ENCODE assay signal across 8 cellular contexts in genomic region chr6:137165375-137166246, GRCh38. TPM values are rescaled to one million over a fixed set of nuclear protein-coding genes. Genes with fewer than 3 reads are reported as not detected.
DNase-seq lines count a peak whose midpoint lies in the region; ATAC-seq and TF ChIP-seq lines count a peak whose summit lies in the region.

No MANE protein-coding gene starts in this region.

- no peaks in the 10 kb centered on the region for H3K27me3 ChIP-seq in HL-60 (ENCODE audit: insufficient read depth, poor library complexity, severe bottlenecking)

- DNase-seq in NCI-H2171 (lab: John Stamatoyannopoulos, UW) (peak; percentile 0), NCI-H2171 treated with DMSO at 0.1 percent for 48 hours (lab: John Stamatoyannopoulos, UW) (no peak), HL-60 (ENCODE audit: low read depth in 1 of 2, low spot score in 1 of 2) (peak in 1 of 2 experiments; percentile 87), left lobe of liver (ENCODE audit: low spot score) (peak; percentile 70), NCI-H2107 treated with DMSO at 0.1 percent for 48 hours (lab: John Stamatoyannopoulos, UW; ENCODE audit: unreplicated experiment) (no peak), superior temporal gyrus (ENCODE audit: extremely low spot score) (no peak)

- ATAC-seq in GM21360 (IDR thresholded peaks at IDR 0.05; ENCODE audit: unreplicated experiment) = peak; percentile 49
- ATAC-seq in left lobe of liver = peak; percentile 95

- TF ChIP-seq CTCF in HL-60 (IDR thresholded peaks at IDR 0.05; ENCODE audit: insufficient read depth, low read length) (no peak), VCaP (conservative IDR thresholded peaks at IDR 0.05) (peak; percentile 77)

- no peak overlapping the region for H3K4me3 ChIP-seq in HL-60 (replicated peaks; ENCODE audit: insufficient read depth, low read length)

- peak overlapping the region; percentile 53 for H3K27ac ChIP-seq in HL-60 (replicated peaks)
- H3K27ac ChIP-seq in VCaP = no peak overlapping the region

RNA-seq across cellular contexts. Expression of gene IL22RA2, which starts 7.8 kb away (rescaled TPM):
- total RNA-seq in left lobe of liver = not detected

RNA-seq across cellular contexts. Expression of gene IFNGR1, which starts 53.6 kb away (rescaled TPM):
- total RNA-seq in left lobe of liver = 23.0 TPM

Comparison
In these comparisons a context has a peak if more than half of its experiments do, and no peak if none do; other contexts are left out.
1. DNase-seq: peak in NCI-H2171 (single experiment) and left lobe of liver (single experiment); none in NCI-H2171 treated with DMSO at 0.1 percent for 48 hours (single experiment), NCI-H2107 treated with DMSO at 0.1 percent for 48 hours (single experiment) and superior temporal gyrus (single experiment).